18 cellular contexts compared by ENCODE assay signal in genomic region chr2:183000846-183001245, GRCh38.
"Had no signal": no experiment of that assay in that cellular context is flagged by ENCODE, and none has a peak within 500 bp of the region (broad histone marks: within the 10 kb centered on the region; RNA-seq: fewer than 3 reads in every experiment).

No MANE protein-coding gene starts in this region.

- DNase-seq: activated CD4-positive, alpha-beta T cell treated with anti-CD3 and anti-CD28 coated beads, Interleukin-2, amount 50 U/mL, for 1 hour; activated CD8-positive, alpha-beta memory T cell treated with anti-CD3 and anti-CD28 coated beads, Interleukin-2, amount 50 U/mL, for 4 hours; activated effector memory CD4-positive, alpha-beta T cell treated with Interleukin-2 at 50 U/mL for 16 hours; activated naive CD4-positive, alpha-beta T cell treated with anti-CD3 and anti-CD28 coated beads, Interleukin-2, amount 10 ng/mL, durations not matched to agents 7 days and 5 days; activated T-cell treated with anti-CD3 and anti-CD28 coated beads, Interleukin-2, amount 50 U/mL, for 4 hours; cerebellar nuclear complex; cortex of kidney; left lung; right cardiac atrium; stimulated activated CD4-positive, alpha-beta T cell treated with anti-CD3 and anti-CD28 coated beads, Interleukin-15, amount 100 ng/mL, for 24 hours; stimulated activated CD4-positive, alpha-beta T cell treated with anti-CD3 and anti-CD28 coated beads, Interleukin-2, amount 100 ng/mL, for 48 hours; transverse colon had no signal

- H3K4me3 ChIP-seq: esophagus muscularis mucosa, left lung, transverse colon, vagina had no signal

- H3K36me3 Mint-ChIP-seq: activated naive CD4-positive, alpha-beta T cell treated with anti-CD3 and anti-CD28 coated beads, Interleukin-2, amount 10 ng/mL, durations not matched to agents 7 days and 5 days had no signal

- H3K27me3 Mint-ChIP-seq: activated naive CD4-positive, alpha-beta T cell treated with anti-CD3 and anti-CD28 coated beads, Interleukin-2, amount 10 ng/mL, durations not matched to agents 7 days and 5 days had no signal

- H3K27ac ChIP-seq: esophagus muscularis mucosa, left lung, transverse colon, vagina had no signal

- H3K27me3 ChIP-seq: esophagus muscularis mucosa, left lung, transverse colon, vagina had no signal

- H3K4me1 Mint-ChIP-seq: activated naive CD4-positive, alpha-beta T cell treated with anti-CD3 and anti-CD28 coated beads, Interleukin-2, amount 10 ng/mL, durations not matched to agents 7 days and 5 days had no signal

- H3K9me3 ChIP-seq: esophagus muscularis mucosa, left lung, transverse colon, vagina had no signal

- H3K27ac Mint-ChIP-seq: activated naive CD4-positive, alpha-beta T cell treated with anti-CD3 and anti-CD28 coated beads, Interleukin-2, amount 10 ng/mL, durations not matched to agents 7 days and 5 days; stimulated activated naive CD8-positive, alpha-beta T cell treated with anti-CD3 and anti-CD28 coated beads, Interleukin-15, Interleukin-2, amounts not matched to agents 100 ng/mL and 50 ng/mL, for 24 hours had no signal

- H3K4me1 ChIP-seq: left lung had no signal

- H3K4me3 Mint-ChIP-seq: activated naive CD4-positive, alpha-beta T cell treated with anti-CD3 and anti-CD28 coated beads, Interleukin-2, amount 10 ng/mL, durations not matched to agents 7 days and 5 days; activated T-cell treated with anti-CD3 and anti-CD28 coated beads, Interleukin-2, amount 50 U/mL, for 4 hours; neural crest cell; stimulated activated naive CD8-positive, alpha-beta T cell treated with anti-CD3 and anti-CD28 coated beads, Interleukin-15, Interleukin-2, amounts not matched to agents 100 ng/mL and 50 ng/mL, for 24 hours had no signal

- H3K9me3 Mint-ChIP-seq: activated naive CD4-positive, alpha-beta T cell treated with anti-CD3 and anti-CD28 coated beads, Interleukin-2, amount 10 ng/mL, durations not matched to agents 7 days and 5 days; activated T-cell treated with anti-CD3 and anti-CD28 coated beads, Interleukin-2, amount 50 U/mL, for 4 hours; stimulated activated naive CD8-positive, alpha-beta T cell treated with anti-CD3 and anti-CD28 coated beads, Interleukin-15, Interleukin-2, amounts not matched to agents 100 ng/mL and 50 ng/mL, for 24 hours had no signal

- ATAC-seq: activated CD4-positive, CD25-positive, alpha-beta regulatory T cell treated with anti-CD3 and anti-CD28 coated beads, Interleukin-2, amount 50 U/mL, for 24 hours; activated T-cell treated with anti-CD3 and anti-CD28 coated beads, Interleukin-2, amount 50 U/mL, for 4 hours; left lung; right cardiac atrium had no signal

- FAIRE-seq: bronchial epithelial cell had no signal
